In the genomic region with DNA sequence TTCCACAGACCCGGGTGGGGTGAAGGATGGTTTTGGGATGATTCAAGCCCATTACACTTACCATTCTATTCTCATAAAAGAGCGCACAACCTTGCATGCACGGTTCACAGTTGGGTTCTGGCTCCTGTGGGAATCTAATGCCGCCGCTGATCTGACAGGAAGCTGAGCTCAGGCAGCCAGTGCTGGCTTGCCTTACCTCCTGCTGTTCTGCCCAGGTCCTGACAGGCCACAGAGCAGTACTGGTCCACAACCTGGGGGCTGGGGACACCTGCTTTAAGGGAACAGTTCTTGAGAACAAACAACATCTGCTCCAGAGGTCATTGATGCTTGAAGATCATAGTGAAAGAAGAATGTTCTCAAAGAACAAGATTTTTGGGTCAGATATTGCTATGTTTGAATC, we compare ENCODE assay signal across 1 cellular context.
TF ChIP-seq lines count a peak whose summit lies in the region.

No MANE protein-coding gene starts in this region.

TF ChIP-seq in WTC11, 78 proteins besides CTCF, POLR2A, EP300 and RAD21 (continued from another document):
- TF ChIP-seq, protein P1, sequence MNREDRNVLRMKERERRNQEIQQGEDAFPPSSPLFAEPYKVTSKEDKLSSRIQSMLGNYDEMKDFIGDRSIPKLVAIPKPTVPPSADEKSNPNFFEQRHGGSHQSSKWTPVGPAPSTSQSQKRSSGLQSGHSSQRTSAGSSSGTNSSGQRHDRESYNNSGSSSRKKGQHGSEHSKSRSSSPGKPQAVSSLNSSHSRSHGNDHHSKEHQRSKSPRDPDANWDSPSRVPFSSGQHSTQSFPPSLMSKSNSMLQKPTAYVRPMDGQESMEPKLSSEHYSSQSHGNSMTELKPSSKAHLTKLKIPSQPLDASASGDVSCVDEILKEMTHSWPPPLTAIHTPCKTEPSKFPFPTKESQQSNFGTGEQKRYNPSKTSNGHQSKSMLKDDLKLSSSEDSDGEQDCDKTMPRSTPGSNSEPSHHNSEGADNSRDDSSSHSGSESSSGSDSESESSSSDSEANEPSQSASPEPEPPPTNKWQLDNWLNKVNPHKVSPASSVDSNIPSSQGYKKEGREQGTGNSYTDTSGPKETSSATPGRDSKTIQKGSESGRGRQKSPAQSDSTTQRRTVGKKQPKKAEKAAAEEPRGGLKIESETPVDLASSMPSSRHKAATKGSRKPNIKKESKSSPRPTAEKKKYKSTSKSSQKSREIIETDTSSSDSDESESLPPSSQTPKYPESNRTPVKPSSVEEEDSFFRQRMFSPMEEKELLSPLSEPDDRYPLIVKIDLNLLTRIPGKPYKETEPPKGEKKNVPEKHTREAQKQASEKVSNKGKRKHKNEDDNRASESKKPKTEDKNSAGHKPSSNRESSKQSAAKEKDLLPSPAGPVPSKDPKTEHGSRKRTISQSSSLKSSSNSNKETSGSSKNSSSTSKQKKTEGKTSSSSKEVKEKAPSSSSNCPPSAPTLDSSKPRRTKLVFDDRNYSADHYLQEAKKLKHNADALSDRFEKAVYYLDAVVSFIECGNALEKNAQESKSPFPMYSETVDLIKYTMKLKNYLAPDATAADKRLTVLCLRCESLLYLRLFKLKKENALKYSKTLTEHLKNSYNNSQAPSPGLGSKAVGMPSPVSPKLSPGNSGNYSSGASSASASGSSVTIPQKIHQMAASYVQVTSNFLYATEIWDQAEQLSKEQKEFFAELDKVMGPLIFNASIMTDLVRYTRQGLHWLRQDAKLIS (CRISPR knock-in tag; IDR thresholded peaks at IDR 0.05; ENCODE audit: borderline replicate concordance), result no peak
- TF ChIP-seq ZNF416 (CRISPR knock-in tag; IDR thresholded peaks at IDR 0.05) (no peak), NR3C1 (CRISPR knock-in tag; conservative IDR thresholded peaks at IDR 0.05; ENCODE audit: low read depth) (no peak), CBFB (CRISPR knock-in tag; IDR thresholded peaks at IDR 0.05; ENCODE audit: low read depth) (no peak), NFE2L1 (CRISPR knock-in tag; IDR thresholded peaks at IDR 0.05) (no peak), CREM (CRISPR knock-in tag; IDR thresholded peaks at IDR 0.05) (no peak), ZNF317 (CRISPR knock-in tag; IDR thresholded peaks at IDR 0.05; ENCODE audit: borderline replicate concordance, low read depth) (no peak), TP53 (CRISPR knock-in tag; IDR thresholded peaks at IDR 0.05) (no peak), PRRX2 (CRISPR knock-in tag; IDR thresholded peaks at IDR 0.05) (no peak), ZNF423 (CRISPR knock-in tag; IDR thresholded peaks at IDR 0.05) (no peak), GTF2I (CRISPR knock-in tag; conservative IDR thresholded peaks at IDR 0.05) (no peak), ZNF263 (CRISPR knock-in tag; IDR thresholded peaks at IDR 0.05; ENCODE audit: low read depth) (no peak), ZNF219 (CRISPR knock-in tag; IDR thresholded peaks at IDR 0.05; ENCODE audit: borderline replicate concordance) (no peak)
- TF ChIP-seq, protein P2, sequence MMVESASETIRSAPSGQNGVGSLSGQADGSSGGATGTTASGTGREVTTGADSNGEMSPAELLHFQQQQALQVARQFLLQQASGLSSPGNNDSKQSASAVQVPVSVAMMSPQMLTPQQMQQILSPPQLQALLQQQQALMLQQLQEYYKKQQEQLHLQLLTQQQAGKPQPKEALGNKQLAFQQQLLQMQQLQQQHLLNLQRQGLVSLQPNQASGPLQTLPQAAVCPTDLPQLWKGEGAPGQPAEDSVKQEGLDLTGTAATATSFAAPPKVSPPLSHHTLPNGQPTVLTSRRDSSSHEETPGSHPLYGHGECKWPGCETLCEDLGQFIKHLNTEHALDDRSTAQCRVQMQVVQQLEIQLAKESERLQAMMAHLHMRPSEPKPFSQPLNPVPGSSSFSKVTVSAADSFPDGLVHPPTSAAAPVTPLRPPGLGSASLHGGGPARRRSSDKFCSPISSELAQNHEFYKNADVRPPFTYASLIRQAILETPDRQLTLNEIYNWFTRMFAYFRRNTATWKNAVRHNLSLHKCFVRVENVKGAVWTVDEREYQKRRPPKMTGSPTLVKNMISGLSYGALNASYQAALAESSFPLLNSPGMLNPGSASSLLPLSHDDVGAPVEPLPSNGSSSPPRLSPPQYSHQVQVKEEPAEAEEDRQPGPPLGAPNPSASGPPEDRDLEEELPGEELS (CRISPR knock-in tag; IDR thresholded peaks at IDR 0.05), result no peak
- TF ChIP-seq, protein P3, sequence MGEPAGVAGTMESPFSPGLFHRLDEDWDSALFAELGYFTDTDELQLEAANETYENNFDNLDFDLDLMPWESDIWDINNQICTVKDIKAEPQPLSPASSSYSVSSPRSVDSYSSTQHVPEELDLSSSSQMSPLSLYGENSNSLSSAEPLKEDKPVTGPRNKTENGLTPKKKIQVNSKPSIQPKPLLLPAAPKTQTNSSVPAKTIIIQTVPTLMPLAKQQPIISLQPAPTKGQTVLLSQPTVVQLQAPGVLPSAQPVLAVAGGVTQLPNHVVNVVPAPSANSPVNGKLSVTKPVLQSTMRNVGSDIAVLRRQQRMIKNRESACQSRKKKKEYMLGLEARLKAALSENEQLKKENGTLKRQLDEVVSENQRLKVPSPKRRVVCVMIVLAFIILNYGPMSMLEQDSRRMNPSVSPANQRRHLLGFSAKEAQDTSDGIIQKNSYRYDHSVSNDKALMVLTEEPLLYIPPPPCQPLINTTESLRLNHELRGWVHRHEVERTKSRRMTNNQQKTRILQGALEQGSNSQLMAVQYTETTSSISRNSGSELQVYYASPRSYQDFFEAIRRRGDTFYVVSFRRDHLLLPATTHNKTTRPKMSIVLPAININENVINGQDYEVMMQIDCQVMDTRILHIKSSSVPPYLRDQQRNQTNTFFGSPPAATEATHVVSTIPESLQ (CRISPR knock-in tag; IDR thresholded peaks at IDR 0.05), result no peak
- TF ChIP-seq, protein P4, sequence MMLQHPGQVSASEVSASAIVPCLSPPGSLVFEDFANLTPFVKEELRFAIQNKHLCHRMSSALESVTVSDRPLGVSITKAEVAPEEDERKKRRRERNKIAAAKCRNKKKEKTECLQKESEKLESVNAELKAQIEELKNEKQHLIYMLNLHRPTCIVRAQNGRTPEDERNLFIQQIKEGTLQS (CRISPR knock-in tag; conservative IDR thresholded peaks at IDR 0.05), result no peak
- TF ChIP-seq, protein P5, sequence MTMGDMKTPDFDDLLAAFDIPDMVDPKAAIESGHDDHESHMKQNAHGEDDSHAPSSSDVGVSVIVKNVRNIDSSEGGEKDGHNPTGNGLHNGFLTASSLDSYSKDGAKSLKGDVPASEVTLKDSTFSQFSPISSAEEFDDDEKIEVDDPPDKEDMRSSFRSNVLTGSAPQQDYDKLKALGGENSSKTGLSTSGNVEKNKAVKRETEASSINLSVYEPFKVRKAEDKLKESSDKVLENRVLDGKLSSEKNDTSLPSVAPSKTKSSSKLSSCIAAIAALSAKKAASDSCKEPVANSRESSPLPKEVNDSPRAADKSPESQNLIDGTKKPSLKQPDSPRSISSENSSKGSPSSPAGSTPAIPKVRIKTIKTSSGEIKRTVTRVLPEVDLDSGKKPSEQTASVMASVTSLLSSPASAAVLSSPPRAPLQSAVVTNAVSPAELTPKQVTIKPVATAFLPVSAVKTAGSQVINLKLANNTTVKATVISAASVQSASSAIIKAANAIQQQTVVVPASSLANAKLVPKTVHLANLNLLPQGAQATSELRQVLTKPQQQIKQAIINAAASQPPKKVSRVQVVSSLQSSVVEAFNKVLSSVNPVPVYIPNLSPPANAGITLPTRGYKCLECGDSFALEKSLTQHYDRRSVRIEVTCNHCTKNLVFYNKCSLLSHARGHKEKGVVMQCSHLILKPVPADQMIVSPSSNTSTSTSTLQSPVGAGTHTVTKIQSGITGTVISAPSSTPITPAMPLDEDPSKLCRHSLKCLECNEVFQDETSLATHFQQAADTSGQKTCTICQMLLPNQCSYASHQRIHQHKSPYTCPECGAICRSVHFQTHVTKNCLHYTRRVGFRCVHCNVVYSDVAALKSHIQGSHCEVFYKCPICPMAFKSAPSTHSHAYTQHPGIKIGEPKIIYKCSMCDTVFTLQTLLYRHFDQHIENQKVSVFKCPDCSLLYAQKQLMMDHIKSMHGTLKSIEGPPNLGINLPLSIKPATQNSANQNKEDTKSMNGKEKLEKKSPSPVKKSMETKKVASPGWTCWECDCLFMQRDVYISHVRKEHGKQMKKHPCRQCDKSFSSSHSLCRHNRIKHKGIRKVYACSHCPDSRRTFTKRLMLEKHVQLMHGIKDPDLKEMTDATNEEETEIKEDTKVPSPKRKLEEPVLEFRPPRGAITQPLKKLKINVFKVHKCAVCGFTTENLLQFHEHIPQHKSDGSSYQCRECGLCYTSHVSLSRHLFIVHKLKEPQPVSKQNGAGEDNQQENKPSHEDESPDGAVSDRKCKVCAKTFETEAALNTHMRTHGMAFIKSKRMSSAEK (CRISPR knock-in tag; IDR thresholded peaks at IDR 0.05; ENCODE audit: borderline replicate concordance), result no peak
TF ChIP-seq in WTC11: peak in this region for 0.
